Comparison of ENCODE assay signal across 27 cellular contexts in genomic region chr2:62733546-62733945, GRCh38. TPM values are rescaled to one million over a fixed set of nuclear protein-coding genes. Genes with fewer than 3 reads are reported as not detected.
DNase-seq lines count a peak whose midpoint lies in the region; ATAC-seq and TF ChIP-seq lines count a peak whose summit lies in the region.
"Had no signal": no experiment of that assay in that cellular context is flagged by ENCODE, and none has a peak within 500 bp of the region (broad histone marks: within the 10 kb centered on the region; RNA-seq: fewer than 3 reads in every experiment).

No MANE protein-coding gene starts in this region.

- H3K4me1 ChIP-seq in trophoblast cell (ENCODE audit: control insufficient read depth in 1 of 2, insufficient read depth in 2 of 2, low read length in 2 of 2): peaks cover 11 to 18% of the 10 kb centered on the region in 2 experiments

- peaks cover 15% of the 10 kb centered on the region for H3K79me1 ChIP-seq in trophoblast cell (ENCODE audit: low read length)

- H3K4me1 Mint-ChIP-seq in Calu3 (ENCODE audit: low read depth, unreplicated experiment) (peaks cover 50% of the 10 kb centered on the region), natural killer cell (peaks cover 5 to 21% of the 10 kb centered on the region in 2 donors)
- H3K4me1 Mint-ChIP-seq: activated CD4-positive, alpha-beta T cell treated with anti-CD3 and anti-CD28 coated beads, Interleukin-2, amount 10 ng/mL, durations not matched to agents 24 days and 14 days; activated naive CD8-positive, alpha-beta T cell treated with anti-CD3 and anti-CD28 coated beads, Interleukin-2, amount 50 U/mL, for 24 hours had no signal

- BruUV-seq in Calu3 (replicated peaks; lab: Mats Ljungman, UMichigan): no TSS peak

- no peak overlapping the region for H4K8ac ChIP-seq in trophoblast cell (ENCODE audit: low read depth, low read length)

- H3K4me3 Mint-ChIP-seq in Calu3 (ENCODE audit: low read depth, unreplicated experiment): no peak overlapping the region
- no peak overlapping the region for H3K4me3 Mint-ChIP-seq in natural killer cell
- H3K4me3 Mint-ChIP-seq: activated CD4-positive, alpha-beta T cell treated with anti-CD3 and anti-CD28 coated beads, Interleukin-2, amount 10 ng/mL, durations not matched to agents 24 days and 14 days; activated naive CD8-positive, alpha-beta T cell treated with anti-CD3 and anti-CD28 coated beads, Interleukin-2, amount 50 U/mL, for 24 hours; CD14-positive monocyte; naive thymus-derived CD4-positive, alpha-beta T cell; stimulated activated naive CD8-positive, alpha-beta T cell treated with anti-CD3 and anti-CD28 coated beads, Interleukin-15, amount 100 ng/mL, for 72 hours; T-helper 2 cell treated with Interferon-gamma antibody and Interleukin-4, amounts not matched to agents 5 μg/mL and 100 μg/mL, for 36 hours had no signal

- H2BK5ac ChIP-seq in trophoblast cell (ENCODE audit: low read depth, low read length, poor library complexity): no peak overlapping the region

- H4K12ac ChIP-seq in trophoblast cell (ENCODE audit: low read depth, low read length): no peak overlapping the region

- H3K27ac ChIP-seq in trophoblast cell (ENCODE audit: low read depth, low read length) (peak overlapping the region; percentile 97), coronary artery (no peak overlapping the region)
- H3K27ac ChIP-seq: dorsolateral prefrontal cortex, ovary, thyroid gland, VCaP had no signal

- no peaks in the 10 kb centered on the region for H3K27me3 Mint-ChIP-seq in Calu3 (ENCODE audit: unreplicated experiment)
- H3K27me3 Mint-ChIP-seq in natural killer cell (ENCODE audit: low read depth in 2 of 2): no peaks in the 10 kb centered on the region
- H3K27me3 Mint-ChIP-seq: activated CD4-positive, alpha-beta T cell treated with anti-CD3 and anti-CD28 coated beads, Interleukin-2, amount 10 ng/mL, durations not matched to agents 24 days and 14 days; activated naive CD8-positive, alpha-beta T cell treated with anti-CD3 and anti-CD28 coated beads, Interleukin-2, amount 50 U/mL, for 24 hours; naive thymus-derived CD4-positive, alpha-beta T cell; stimulated activated naive CD8-positive, alpha-beta T cell treated with anti-CD3 and anti-CD28 coated beads, Interleukin-15, amount 100 ng/mL, for 72 hours had no signal

- peak overlapping the region; percentile 30 for H3K27ac Mint-ChIP-seq in Calu3 (ENCODE audit: unreplicated experiment)
- H3K27ac Mint-ChIP-seq in natural killer cell: peak overlapping the region in 1 of 2 donors; percentile 44
- H3K27ac Mint-ChIP-seq: activated CD4-positive, alpha-beta T cell treated with anti-CD3 and anti-CD28 coated beads, Interleukin-2, amount 10 ng/mL, durations not matched to agents 24 days and 14 days; activated naive CD8-positive, alpha-beta T cell treated with anti-CD3 and anti-CD28 coated beads, Interleukin-2, amount 50 U/mL, for 24 hours; CD14-positive monocyte; stimulated activated naive CD8-positive, alpha-beta T cell treated with anti-CD3 and anti-CD28 coated beads, Interleukin-15, amount 100 ng/mL, for 72 hours; T-helper 2 cell treated with Interferon-gamma antibody and Interleukin-4, amounts not matched to agents 5 μg/mL and 100 μg/mL, for 36 hours had no signal

- no peak overlapping the region for H2AK5ac ChIP-seq in trophoblast cell (ENCODE audit: low read length)

- no peak overlapping the region for H3K23ac ChIP-seq in trophoblast cell (ENCODE audit: low read length)

- no peak overlapping the region for H2AFZ ChIP-seq in trophoblast cell (ENCODE audit: insufficient read depth, low read length, poor library complexity)

- peaks cover 12% of the 10 kb centered on the region for H3K79me2 ChIP-seq in trophoblast cell (ENCODE audit: control insufficient read depth, insufficient read depth, low read length, poor library complexity)

- CTCF ChIA-PET in Calu3 (lab: Charles Lee): no interaction called here

- H3K4me3 ChIP-seq in trophoblast cell (ENCODE audit: low read depth, low read length) (no peak overlapping the region), coronary artery (no peak overlapping the region)
- H3K4me3 ChIP-seq: dorsolateral prefrontal cortex, ovary, thyroid gland had no signal

- H2BK120ac ChIP-seq in trophoblast cell (ENCODE audit: insufficient read depth, low read length, poor library complexity): no peak overlapping the region

- H3K27me3 ChIP-seq in trophoblast cell (ENCODE audit: insufficient read depth, low read length): no peaks in the 10 kb centered on the region
- H3K27me3 ChIP-seq: dorsolateral prefrontal cortex, ovary, thyroid gland had no signal

- H3K4ac ChIP-seq in trophoblast cell (ENCODE audit: low read depth, low read length): no peak overlapping the region

- H3K36me3 Mint-ChIP-seq in Calu3 (ENCODE audit: insufficient read depth, unreplicated experiment): peaks cover 12% of the 10 kb centered on the region
- H3K36me3 Mint-ChIP-seq in natural killer cell: peaks cover 9% of the 10 kb centered on the region

- DNase-seq in Calu3: no peak
- peak; percentile 66 for DNase-seq in M059J (ENCODE audit: low read depth)
- DNase-seq in islet precursor cell: peak; percentile 79
- peak; percentile 70 to 89 for DNase-seq in trophoblast cell
- no peak for DNase-seq in coronary artery (ENCODE audit: low spot score)
- no peak for DNase-seq in natural killer cell
- DNase-seq: activated CD4-positive, alpha-beta T cell treated with anti-CD3 and anti-CD28 coated beads, Interleukin-2, amount 10 ng/mL, durations not matched to agents 24 days and 14 days; activated gamma-delta T cell; activated naive CD8-positive, alpha-beta T cell treated with anti-CD3 and anti-CD28 coated beads, Interleukin-2, amount 50 U/mL, for 24 hours; activated T-cell treated with anti-CD3 and anti-CD28 coated beads, Interleukin-2, amount 50 U/mL, for 1 hour; dorsolateral prefrontal cortex; H7; hippocampal formation; Kasumi-1; midbrain; naive thymus-derived CD4-positive, alpha-beta T cell; NCI-H1048; NCI-H1694 treated with DMSO at 0.1 percent for 48 hours; NCI-H2171; NCI-H510A; ovary; stimulated activated naive CD8-positive, alpha-beta T cell treated with anti-CD3 and anti-CD28 coated beads, Interleukin-15, amount 100 ng/mL, for 72 hours; thyroid gland had no signal

- no peak overlapping the region for H2BK12ac ChIP-seq in trophoblast cell (ENCODE audit: low read length)

- H3K9me3 ChIP-seq in trophoblast cell (ENCODE audit: insufficient read depth, low read depth, low read length): no peaks in the 10 kb centered on the region
- H3K9me3 ChIP-seq: thyroid gland had no signal

- ATAC-seq in natural killer cell (no peak), GM19452 (IDR thresholded peaks at IDR 0.05; ENCODE audit: unreplicated experiment) (no peak)
- ATAC-seq: activated naive CD8-positive, alpha-beta T cell treated with anti-CD3 and anti-CD28 coated beads, Interleukin-2, amount 50 U/mL, for 24 hours; naive thymus-derived CD4-positive, alpha-beta T cell; stimulated activated naive CD8-positive, alpha-beta T cell treated with anti-CD3 and anti-CD28 coated beads, Interleukin-15, amount 100 ng/mL, for 72 hours had no signal

- H3K14ac ChIP-seq in trophoblast cell (ENCODE audit: low read length): no peak overlapping the region

- no peak overlapping the region for H3K4me2 ChIP-seq in trophoblast cell (ENCODE audit: low read length)

- no peaks in the 10 kb centered on the region for H3K36me3 ChIP-seq in trophoblast cell (ENCODE audit: control insufficient read depth in 1 of 2, insufficient read depth in 2 of 2, low read length in 2 of 2)
- H3K36me3 ChIP-seq: ovary, thyroid gland had no signal

- intact Hi-C loops in Calu3 (cut with micrococcal nuclease; ENCODE audit: unreplicated experiment): no loop called here
- intact Hi-C loops in natural killer cell (cut with micrococcal nuclease): no loop called here

- no peak overlapping the region for H3K18ac ChIP-seq in trophoblast cell (ENCODE audit: low read length)

- H3K9me3 Mint-ChIP-seq in Calu3 (ENCODE audit: low read depth, unreplicated experiment) (peaks cover 15% of the 10 kb centered on the region), natural killer cell (peaks cover 0 to 11% of the 10 kb centered on the region in 2 donors)

- H3K9ac ChIP-seq in trophoblast cell (ENCODE audit: low read length): no peak overlapping the region

- WGBS in trophoblast cell (ENCODE audit: extremely low coverage, insufficient coverage, insufficient read length): no CpG with 5 or more reads among the region's 1 CpG

- no peak for TF ChIP-seq CTCF in Calu3 (IDR thresholded peaks at IDR 0.05; ENCODE audit: unreplicated experiment)
- TF ChIP-seq CTCF in coronary artery (IDR thresholded peaks at IDR 0.05): no peak
- TF ChIP-seq CTCF in natural killer cell (IDR thresholded peaks at IDR 0.05): no peak

- H4K91ac ChIP-seq in trophoblast cell (ENCODE audit: low read depth, low read length): no peak overlapping the region

RNA-seq across cellular contexts. Expression of gene EHBP1, which starts 28.0 kb away (rescaled TPM):
- 82.9 and 89.2 TPM in 2 replicates for total RNA-seq in Calu3 (2022)
- 41.0 and 50.2 TPM in 2 replicates for total RNA-seq in M059J (2014; rRNA removed; shearing (Covaris generic))
- 50.6 and 56.9 TPM in 2 replicates for polyA plus RNA-seq in trophoblast cell (2013)
- 10 to 100 TPM; 22.4 to 33.4 (median 28.3) TPM for total RNA-seq in natural killer cell

Comparison
In these comparisons a context has a peak if more than half of its experiments do, and no peak if none do; other contexts are left out.
1. DNase-seq: peak in M059J (single experiment), islet precursor cell (single experiment) and trophoblast cell (2 of 2); none in Calu3 (single experiment), coronary artery (single experiment) and natural killer cell (single experiment).